Comparison of ENCODE assay signal across 21 cellular contexts in the genomic region with DNA sequence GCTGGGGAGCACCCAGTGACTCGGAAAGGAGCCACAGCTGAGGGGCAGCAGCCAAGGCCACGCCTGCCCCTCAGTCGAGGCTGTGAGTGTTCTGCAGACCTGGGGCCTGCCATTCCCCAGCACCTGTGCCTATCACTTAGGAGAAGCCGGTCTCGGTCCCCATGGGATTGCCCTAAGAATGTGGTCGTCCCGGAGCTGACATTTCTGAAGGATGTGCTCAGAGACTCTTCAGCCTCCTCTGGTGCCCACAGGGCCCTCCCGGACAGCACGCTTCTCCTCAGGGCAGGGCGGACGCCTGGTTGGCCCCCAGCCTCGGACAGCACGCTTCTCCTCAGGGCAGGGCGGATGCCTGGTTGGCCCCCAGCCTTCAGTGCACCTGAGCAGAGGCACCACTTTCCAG.
A peak's percentile ranks its signal among the peaks of the same experiment; 100 is the strongest.
DNase-seq lines count a peak whose midpoint lies in the region; TF ChIP-seq lines count a peak whose summit lies in the region.
"Had no signal": no experiment of that assay in that cellular context is flagged by ENCODE, and none has a peak within 500 bp of the region (broad histone marks: within the 10 kb centered on the region; RNA-seq: fewer than 3 reads in every experiment).

No MANE protein-coding gene starts in this region.

- DNase-seq in activated T-cell treated with anti-CD3 and anti-CD28 coated beads, Interleukin-2, amount 50 U/mL, for 24 hours, result peak; percentile 12
- no peak for DNase-seq in activated T-cell treated with anti-CD3 and anti-CD28 coated beads, Interleukin-2, amount 50 U/mL, for 48 hours
- DNase-seq in RWPE1 (ENCODE audit: low spot score) (no peak), mesenteric fat pad (ENCODE audit: low spot score) (peak; percentile 75), tibial artery (peak; percentile 16 to 38), NCI-H1048 (lab: John Stamatoyannopoulos, UW) (no peak), immature natural killer cell (no peak), NCI-H1694 treated with DMSO at 0.1 percent for 48 hours (lab: John Stamatoyannopoulos, UW) (no peak)
- DNase-seq: DMS53; GDM1; GM23248; HCEC 1CT; KG1; NCI-H1092 treated with DMSO at 0.1 percent for 48 hours; NCI-H1436 treated with DMSO at 0.1 percent for 48 hours; NCI-H2029 treated with DMSO at 0.1 percent for 48 hours; NCI-H226; NCI-H510A treated with DMSO at 0.1 percent for 48 hours; NCI-H774; NK-92 treated with Interleukin-12 subunit alpha and Interleukin-12 subunit beta, amount 100 ng/mL, for 24 hours had no signal

- H3K36me3 Mint-ChIP-seq in activated T-cell treated with anti-CD3 and anti-CD28 coated beads, Interleukin-2, amount 50 U/mL, for 24 hours (ENCODE audit: low read depth), result no peaks in the 10 kb centered on the region
- no peaks in the 10 kb centered on the region for H3K36me3 Mint-ChIP-seq in immature natural killer cell

- CTCF ChIA-PET in RWPE1 (lab: Yijun Ruan, JAX), result no interaction called here

- intact Hi-C loops in tibial artery (cut with DNase I; ENCODE audit: low total_unique reads), result no loop called here

- H3K36me3 ChIP-seq in tibial artery, result no peaks in the 10 kb centered on the region

- no peaks in the 10 kb centered on the region for H3K4me1 Mint-ChIP-seq in activated T-cell treated with anti-CD3 and anti-CD28 coated beads, Interleukin-2, amount 50 U/mL, for 24 hours (ENCODE audit: low read depth)
- H3K4me1 Mint-ChIP-seq in immature natural killer cell, result peaks cover 20 to 31% of the 10 kb centered on the region in 2 donors

- peaks cover 0 to 21% of the 10 kb centered on the region in 2 donors for H3K27me3 ChIP-seq in tibial artery

- peaks cover 7% of the 10 kb centered on the region for H3K27me3 Mint-ChIP-seq in activated T-cell treated with anti-CD3 and anti-CD28 coated beads, Interleukin-2, amount 50 U/mL, for 24 hours
- peaks cover 0 to 11% (median 9%) of the 10 kb centered on the region in 3 donors for H3K27me3 Mint-ChIP-seq in immature natural killer cell (ENCODE audit: low read depth in 3 of 3)

- H3K4me3 ChIP-seq in tibial artery, result no peak overlapping the region
- H3K4me3 ChIP-seq: GM23248 had no signal

- H3K27ac ChIP-seq in RWPE1 (peak overlapping the region; percentile 96), tibial artery (no peak overlapping the region)
- H3K27ac ChIP-seq: GM23248, HL-60 had no signal

- no peaks in the 10 kb centered on the region for H3K4me1 ChIP-seq in tibial artery

- H3K27ac Mint-ChIP-seq in activated T-cell treated with anti-CD3 and anti-CD28 coated beads, Interleukin-2, amount 50 U/mL, for 24 hours, result no peak overlapping the region
- H3K27ac Mint-ChIP-seq in immature natural killer cell, result no peak overlapping the region

- TF ChIP-seq CTCF in RWPE1 (conservative IDR thresholded peaks at IDR 0.05; ENCODE audit: low read depth) (no peak), tibial artery (IDR thresholded peaks at IDR 0.05) (no peak)

- no peaks in the 10 kb centered on the region for H3K9me3 Mint-ChIP-seq in activated T-cell treated with anti-CD3 and anti-CD28 coated beads, Interleukin-2, amount 50 U/mL, for 24 hours
- H3K9me3 Mint-ChIP-seq in immature natural killer cell, result no peaks in the 10 kb centered on the region

- H3K9me3 ChIP-seq in tibial artery, result no peaks in the 10 kb centered on the region

- H3K4me3 Mint-ChIP-seq in activated T-cell treated with anti-CD3 and anti-CD28 coated beads, Interleukin-2, amount 50 U/mL, for 24 hours, result no peak overlapping the region
- H3K4me3 Mint-ChIP-seq in immature natural killer cell, result no peak overlapping the region

- POLR2A ChIA-PET in RWPE1 (lab: Yijun Ruan, JAX; ENCODE audit: low non-redundant PET), result no interaction called here

Comparison
In these comparisons a context has a peak if more than half of its experiments do, and no peak if none do; other contexts are left out.
1. DNase-seq: peak in activated T-cell treated with anti-CD3 and anti-CD28 coated beads, Interleukin-2, amount 50 U/mL, for 24 hours (single experiment), mesenteric fat pad (single experiment) and tibial artery (2 of 2); none in activated T-cell treated with anti-CD3 and anti-CD28 coated beads, Interleukin-2, amount 50 U/mL, for 48 hours (0 of 2), RWPE1 (single experiment), NCI-H1048 (single experiment), immature natural killer cell (0 of 3) and NCI-H1694 treated with DMSO at 0.1 percent for 48 hours (single experiment).